In the genomic region with DNA sequence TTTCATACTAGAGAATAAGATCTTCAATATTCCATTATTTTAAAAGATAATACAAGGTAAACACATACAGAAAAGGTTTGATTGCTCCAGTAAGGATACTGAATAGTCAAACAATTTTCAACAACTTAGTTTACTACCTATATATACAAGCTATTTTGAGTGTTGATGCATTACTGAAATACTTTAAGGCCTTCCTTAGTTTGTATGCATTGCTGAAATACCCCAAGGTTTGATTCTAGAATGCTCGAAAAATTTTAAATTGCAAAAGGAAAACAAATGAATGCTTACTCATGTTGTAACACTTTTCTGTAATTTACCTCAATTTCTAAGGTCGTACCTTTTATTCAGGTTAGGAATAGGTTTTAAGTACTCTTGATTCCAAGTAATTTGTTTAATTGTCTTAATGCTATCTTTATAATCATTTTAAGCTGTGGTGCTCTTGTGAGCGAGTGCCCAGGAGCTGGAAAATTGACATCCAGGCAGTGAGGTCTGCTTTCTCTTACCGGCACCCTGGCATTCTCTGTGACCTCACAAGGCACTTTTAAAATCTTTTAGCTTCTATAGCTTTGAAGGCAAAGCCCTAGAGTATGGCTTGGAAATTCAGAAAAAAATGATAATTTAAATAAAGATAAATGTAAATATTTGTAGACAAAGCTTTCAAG, we compare ENCODE assay signal across 1 cellular context.
TF ChIP-seq lines count a peak whose summit lies in the region.

No MANE protein-coding gene starts in this region.

TF ChIP-seq in SK-N-SH treated with all-trans-retinoic acid at 6 μM for 48 hours, 23 proteins besides CTCF, POLR2A, EP300 and RAD21 (continued from another document):
- TF ChIP-seq, protein P1, sequence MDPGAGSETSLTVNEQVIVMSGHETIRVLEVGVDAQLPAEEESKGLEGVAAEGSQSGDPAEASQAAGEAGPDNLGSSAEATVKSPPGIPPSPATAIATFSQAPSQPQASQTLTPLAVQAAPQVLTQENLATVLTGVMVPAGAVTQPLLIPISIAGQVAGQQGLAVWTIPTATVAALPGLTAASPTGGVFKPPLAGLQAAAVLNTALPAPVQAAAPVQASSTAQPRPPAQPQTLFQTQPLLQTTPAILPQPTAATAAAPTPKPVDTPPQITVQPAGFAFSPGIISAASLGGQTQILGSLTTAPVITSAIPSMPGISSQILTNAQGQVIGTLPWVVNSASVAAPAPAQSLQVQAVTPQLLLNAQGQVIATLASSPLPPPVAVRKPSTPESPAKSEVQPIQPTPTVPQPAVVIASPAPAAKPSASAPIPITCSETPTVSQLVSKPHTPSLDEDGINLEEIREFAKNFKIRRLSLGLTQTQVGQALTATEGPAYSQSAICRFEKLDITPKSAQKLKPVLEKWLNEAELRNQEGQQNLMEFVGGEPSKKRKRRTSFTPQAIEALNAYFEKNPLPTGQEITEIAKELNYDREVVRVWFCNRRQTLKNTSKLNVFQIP (CRISPR knock-in tag; IDR thresholded peaks at IDR 0.05; ENCODE audit: borderline replicate concordance, low read depth): no peak; the same call in 1 of the 2 replicates
- TF ChIP-seq, protein P2, sequence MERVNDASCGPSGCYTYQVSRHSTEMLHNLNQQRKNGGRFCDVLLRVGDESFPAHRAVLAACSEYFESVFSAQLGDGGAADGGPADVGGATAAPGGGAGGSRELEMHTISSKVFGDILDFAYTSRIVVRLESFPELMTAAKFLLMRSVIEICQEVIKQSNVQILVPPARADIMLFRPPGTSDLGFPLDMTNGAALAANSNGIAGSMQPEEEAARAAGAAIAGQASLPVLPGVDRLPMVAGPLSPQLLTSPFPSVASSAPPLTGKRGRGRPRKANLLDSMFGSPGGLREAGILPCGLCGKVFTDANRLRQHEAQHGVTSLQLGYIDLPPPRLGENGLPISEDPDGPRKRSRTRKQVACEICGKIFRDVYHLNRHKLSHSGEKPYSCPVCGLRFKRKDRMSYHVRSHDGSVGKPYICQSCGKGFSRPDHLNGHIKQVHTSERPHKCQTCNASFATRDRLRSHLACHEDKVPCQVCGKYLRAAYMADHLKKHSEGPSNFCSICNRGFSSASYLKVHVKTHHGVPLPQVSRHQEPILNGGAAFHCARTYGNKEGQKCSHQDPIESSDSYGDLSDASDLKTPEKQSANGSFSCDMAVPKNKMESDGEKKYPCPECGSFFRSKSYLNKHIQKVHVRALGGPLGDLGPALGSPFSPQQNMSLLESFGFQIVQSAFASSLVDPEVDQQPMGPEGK (CRISPR knock-in tag; IDR thresholded peaks at IDR 0.05; ENCODE audit: borderline replicate concordance): no peak
- TF ChIP-seq ZFP3 (CRISPR knock-in tag; IDR thresholded peaks at IDR 0.05): 0 out of 2 replicates have a peak, but pooled peaks have one; percentile 57
- TF ChIP-seq PPARA (CRISPR knock-in tag; IDR thresholded peaks at IDR 0.05; ENCODE audit: borderline replicate concordance): no peak
- peak; percentile 91 for TF ChIP-seq GLIS3 (CRISPR knock-in tag; IDR thresholded peaks at IDR 0.05)
- no peak for TF ChIP-seq ESRRG (CRISPR knock-in tag; IDR thresholded peaks at IDR 0.05)
- no peak for TF ChIP-seq ZFP30 (CRISPR knock-in tag; IDR thresholded peaks at IDR 0.05)
- no peak for TF ChIP-seq TOX (CRISPR knock-in tag; IDR thresholded peaks at IDR 0.05; ENCODE audit: borderline replicate concordance)
- no peak for TF ChIP-seq ARNTL (CRISPR knock-in tag; IDR thresholded peaks at IDR 0.05; ENCODE audit: borderline replicate concordance, low read depth)
- no peak for TF ChIP-seq BACH2 (CRISPR knock-in tag; IDR thresholded peaks at IDR 0.05; ENCODE audit: borderline replicate concordance)
- TF ChIP-seq SNAI2 (CRISPR knock-in tag; IDR thresholded peaks at IDR 0.05): 0 out of 2 replicates have a peak, but pooled peaks have one; percentile 15
- TF ChIP-seq ZC3H10 (CRISPR knock-in tag; IDR thresholded peaks at IDR 0.05): no peak
- TF ChIP-seq, protein P3, sequence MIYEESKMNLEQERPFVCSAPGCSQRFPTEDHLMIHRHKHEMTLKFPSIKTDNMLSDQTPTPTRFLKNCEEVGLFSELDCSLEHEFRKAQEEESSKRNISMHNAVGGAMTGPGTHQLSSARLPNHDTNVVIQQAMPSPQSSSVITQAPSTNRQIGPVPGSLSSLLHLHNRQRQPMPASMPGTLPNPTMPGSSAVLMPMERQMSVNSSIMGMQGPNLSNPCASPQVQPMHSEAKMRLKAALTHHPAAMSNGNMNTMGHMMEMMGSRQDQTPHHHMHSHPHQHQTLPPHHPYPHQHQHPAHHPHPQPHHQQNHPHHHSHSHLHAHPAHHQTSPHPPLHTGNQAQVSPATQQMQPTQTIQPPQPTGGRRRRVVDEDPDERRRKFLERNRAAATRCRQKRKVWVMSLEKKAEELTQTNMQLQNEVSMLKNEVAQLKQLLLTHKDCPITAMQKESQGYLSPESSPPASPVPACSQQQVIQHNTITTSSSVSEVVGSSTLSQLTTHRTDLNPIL (CRISPR knock-in tag; IDR thresholded peaks at IDR 0.05; ENCODE audit: low read depth): peak; percentile 45; the same call in 1 of the 2 replicates
- TF ChIP-seq ZNF565 (CRISPR knock-in tag; conservative IDR thresholded peaks at IDR 0.05; ENCODE audit: low read depth): no peak
- TF ChIP-seq, protein P4, sequence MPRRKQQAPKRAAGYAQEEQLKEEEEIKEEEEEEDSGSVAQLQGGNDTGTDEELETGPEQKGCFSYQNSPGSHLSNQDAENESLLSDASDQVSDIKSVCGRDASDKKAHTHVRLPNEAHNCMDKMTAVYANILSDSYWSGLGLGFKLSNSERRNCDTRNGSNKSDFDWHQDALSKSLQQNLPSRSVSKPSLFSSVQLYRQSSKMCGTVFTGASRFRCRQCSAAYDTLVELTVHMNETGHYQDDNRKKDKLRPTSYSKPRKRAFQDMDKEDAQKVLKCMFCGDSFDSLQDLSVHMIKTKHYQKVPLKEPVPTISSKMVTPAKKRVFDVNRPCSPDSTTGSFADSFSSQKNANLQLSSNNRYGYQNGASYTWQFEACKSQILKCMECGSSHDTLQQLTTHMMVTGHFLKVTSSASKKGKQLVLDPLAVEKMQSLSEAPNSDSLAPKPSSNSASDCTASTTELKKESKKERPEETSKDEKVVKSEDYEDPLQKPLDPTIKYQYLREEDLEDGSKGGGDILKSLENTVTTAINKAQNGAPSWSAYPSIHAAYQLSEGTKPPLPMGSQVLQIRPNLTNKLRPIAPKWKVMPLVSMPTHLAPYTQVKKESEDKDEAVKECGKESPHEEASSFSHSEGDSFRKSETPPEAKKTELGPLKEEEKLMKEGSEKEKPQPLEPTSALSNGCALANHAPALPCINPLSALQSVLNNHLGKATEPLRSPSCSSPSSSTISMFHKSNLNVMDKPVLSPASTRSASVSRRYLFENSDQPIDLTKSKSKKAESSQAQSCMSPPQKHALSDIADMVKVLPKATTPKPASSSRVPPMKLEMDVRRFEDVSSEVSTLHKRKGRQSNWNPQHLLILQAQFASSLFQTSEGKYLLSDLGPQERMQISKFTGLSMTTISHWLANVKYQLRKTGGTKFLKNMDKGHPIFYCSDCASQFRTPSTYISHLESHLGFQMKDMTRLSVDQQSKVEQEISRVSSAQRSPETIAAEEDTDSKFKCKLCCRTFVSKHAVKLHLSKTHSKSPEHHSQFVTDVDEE (CRISPR knock-in tag; IDR thresholded peaks at IDR 0.05): peak; percentile 93
- no peak for TF ChIP-seq RARB (CRISPR knock-in tag; IDR thresholded peaks at IDR 0.05)
- peak; percentile 93 for TF ChIP-seq ISL1 (CRISPR knock-in tag; IDR thresholded peaks at IDR 0.05)
- TF ChIP-seq, protein P5, sequence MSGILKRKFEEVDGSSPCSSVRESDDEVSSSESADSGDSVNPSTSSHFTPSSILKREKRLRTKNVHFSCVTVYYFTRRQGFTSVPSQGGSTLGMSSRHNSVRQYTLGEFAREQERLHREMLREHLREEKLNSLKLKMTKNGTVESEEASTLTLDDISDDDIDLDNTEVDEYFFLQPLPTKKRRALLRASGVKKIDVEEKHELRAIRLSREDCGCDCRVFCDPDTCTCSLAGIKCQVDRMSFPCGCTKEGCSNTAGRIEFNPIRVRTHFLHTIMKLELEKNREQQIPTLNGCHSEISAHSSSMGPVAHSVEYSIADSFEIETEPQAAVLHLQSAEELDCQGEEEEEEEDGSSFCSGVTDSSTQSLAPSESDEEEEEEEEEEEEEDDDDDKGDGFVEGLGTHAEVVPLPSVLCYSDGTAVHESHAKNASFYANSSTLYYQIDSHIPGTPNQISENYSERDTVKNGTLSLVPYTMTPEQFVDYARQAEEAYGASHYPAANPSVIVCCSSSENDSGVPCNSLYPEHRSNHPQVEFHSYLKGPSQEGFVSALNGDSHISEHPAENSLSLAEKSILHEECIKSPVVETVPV (CRISPR knock-in tag; IDR thresholded peaks at IDR 0.05): no peak
TF ChIP-seq in SK-N-SH treated with all-trans-retinoic acid at 6 μM for 48 hours: peak in this region for 7.
